ENCODE assay signal across 17 cellular contexts in the genomic region with DNA sequence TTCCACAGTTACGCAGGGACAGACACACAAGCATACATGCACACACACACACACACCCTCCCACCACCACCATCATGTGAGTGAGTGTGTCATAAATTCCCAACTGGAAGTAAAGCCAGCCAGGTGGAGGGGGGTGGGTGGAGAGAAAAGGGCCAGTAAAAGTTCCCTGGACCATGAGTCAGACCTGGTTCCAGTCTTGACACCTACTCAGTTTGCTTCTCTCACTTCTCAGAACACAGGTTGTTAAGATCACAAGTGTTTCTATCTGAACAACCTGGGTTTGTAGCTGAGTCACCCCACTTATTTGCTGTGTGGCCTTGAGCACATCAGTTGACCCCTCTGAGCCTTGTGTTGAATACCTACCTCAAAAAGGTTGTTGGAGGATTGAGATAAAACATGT. TPM values are rescaled to one million over a fixed set of nuclear protein-coding genes. Genes with fewer than 3 reads are reported as not detected.
DNase-seq lines count a peak whose midpoint lies in the region; TF ChIP-seq lines count a peak whose summit lies in the region.
"Had no signal": no experiment of that assay in that cellular context is flagged by ENCODE, and none has a peak within 500 bp of the region (broad histone marks: within the 10 kb centered on the region; RNA-seq: fewer than 3 reads in every experiment).

No MANE protein-coding gene starts in this region.

- peaks cover 18% of the 10 kb centered on the region for H3K4me1 Mint-ChIP-seq in activated naive CD8-positive, alpha-beta T cell treated with anti-CD3 and anti-CD28 coated beads for 36 hours

- no peaks in the 10 kb centered on the region for H3K9me3 Mint-ChIP-seq in activated naive CD8-positive, alpha-beta T cell treated with anti-CD3 and anti-CD28 coated beads for 36 hours

- no peak overlapping the region for H3K27ac Mint-ChIP-seq in activated naive CD8-positive, alpha-beta T cell treated with anti-CD3 and anti-CD28 coated beads for 36 hours

- TF ChIP-seq CTCF in GM13976 (IDR thresholded peaks at IDR 0.05; ENCODE audit: borderline replicate concordance, control extremely low read depth, extremely low read depth, insufficient read depth, missing control alignments): no peak

- in situ Hi-C loops in GM13976 (cut with MboI; ENCODE audit: low sequenced_read_pairs, unreplicated experiment): no loop called here

- DNase-seq in activated T-cell treated with anti-CD3 and anti-CD28 coated beads for 48 hours (ENCODE audit: low read depth) (peak; percentile 47), activated T-cell treated with anti-CD3 and anti-CD28 coated beads for 4 hours (no peak), GM13976 (ENCODE audit: low spot score) (peak; percentile 59), renal cortical epithelial cell (ENCODE audit: low read depth) (peak; percentile 57), NCI-H524 (lab: John Stamatoyannopoulos, UW) (no peak), activated gamma-delta T cell (lab: John Stamatoyannopoulos, UW) (no peak), DMS153 treated with DMSO at 0.1 percent for 48 hours (lab: John Stamatoyannopoulos, UW; ENCODE audit: unreplicated experiment) (no peak)
- DNase-seq in activated naive CD8-positive, alpha-beta T cell treated with anti-CD3 and anti-CD28 coated beads for 36 hours: peak; percentile 33
- DNase-seq: activated effector memory CD4-positive, alpha-beta T cell treated with anti-CD3 and anti-CD28 coated beads, Interleukin-2, amount 50 U/mL, for 16 hours; BE2C; DND-41; gastrocnemius medialis; midbrain; NCI-H1092; WERI-Rb-1 had no signal

- peaks cover 48% of the 10 kb centered on the region for H3K27me3 Mint-ChIP-seq in activated naive CD8-positive, alpha-beta T cell treated with anti-CD3 and anti-CD28 coated beads for 36 hours

- no peaks in the 10 kb centered on the region for H3K36me3 Mint-ChIP-seq in activated naive CD8-positive, alpha-beta T cell treated with anti-CD3 and anti-CD28 coated beads for 36 hours

- H3K4me3 Mint-ChIP-seq in activated naive CD8-positive, alpha-beta T cell treated with anti-CD3 and anti-CD28 coated beads for 36 hours: no peak overlapping the region

RNA-seq across cellular contexts. Expression of gene EPHA10, which starts 9.6 kb away (rescaled TPM):
- not detected for total RNA-seq in activated naive CD8-positive, alpha-beta T cell treated with anti-CD3 and anti-CD28 coated beads for 36 hours
- total RNA-seq in renal cortical epithelial cell: 0.05 and 1.0 TPM in 2 replicates
- total RNA-seq: OCI-LY7, osteoblast had no signal

RNA-seq across cellular contexts. Expression of gene MANEAL, which starts 38.4 kb away (rescaled TPM):
- total RNA-seq in activated naive CD8-positive, alpha-beta T cell treated with anti-CD3 and anti-CD28 coated beads for 36 hours: 1 to 10 TPM; 1.5 TPM
- 2.1 and 4.3 TPM in 2 replicates for total RNA-seq in renal cortical epithelial cell

RNA-seq across cellular contexts. Expression of gene C1orf122, which starts 52.3 kb away (rescaled TPM):
- total RNA-seq in activated naive CD8-positive, alpha-beta T cell treated with anti-CD3 and anti-CD28 coated beads for 36 hours: 10 to 100 TPM; 26.1 to 27.7 TPM
- total RNA-seq in renal cortical epithelial cell: 29.6 and 51.9 TPM in 2 replicates

RNA-seq across cellular contexts. Expression of gene YRDC, which starts 52.7 kb away (rescaled TPM):
- 10 to 100 TPM; 58.3 to 62.0 TPM for total RNA-seq in activated naive CD8-positive, alpha-beta T cell treated with anti-CD3 and anti-CD28 coated beads for 36 hours
- 12.2 and 31.3 TPM in 2 replicates for total RNA-seq in renal cortical epithelial cell

Comparison
In these comparisons a context has a peak if more than half of its experiments do, and no peak if none do; other contexts are left out.
1. DNase-seq: peak in activated T-cell treated with anti-CD3 and anti-CD28 coated beads for 48 hours (single experiment), GM13976 (single experiment), activated naive CD8-positive, alpha-beta T cell treated with anti-CD3 and anti-CD28 coated beads for 36 hours (single experiment) and renal cortical epithelial cell (single experiment); none in activated T-cell treated with anti-CD3 and anti-CD28 coated beads for 4 hours (single experiment), NCI-H524 (0 of 2), activated gamma-delta T cell (single experiment) and DMS153 treated with DMSO at 0.1 percent for 48 hours (single experiment).